1 cellular context compared by ENCODE assay signal in the genomic region with DNA sequence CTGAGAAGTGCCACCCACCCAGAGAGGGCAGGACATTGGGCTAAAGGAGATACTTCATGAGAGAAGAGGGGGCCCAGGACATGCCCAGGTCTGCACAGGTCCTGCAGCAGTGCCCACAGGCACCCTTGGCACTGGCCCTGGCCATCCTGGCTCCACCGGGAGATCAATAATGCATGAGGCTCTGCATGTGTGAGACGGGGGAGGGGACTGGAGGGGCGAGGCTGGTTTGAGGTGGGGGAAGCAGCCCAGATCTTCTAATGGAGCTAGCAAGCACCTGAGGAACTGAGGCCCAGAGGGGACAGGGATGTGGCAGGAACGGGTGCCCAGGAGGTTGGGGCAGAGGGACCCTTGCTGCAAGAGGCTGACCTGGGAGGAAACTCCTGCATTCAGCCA.
TF ChIP-seq lines count a peak whose summit lies in the region.

No MANE protein-coding gene starts in this region.

TF ChIP-seq in HepG2, 621 proteins besides CTCF, POLR2A, EP300 and RAD21:
- TF ChIP-seq ZNF543 (CRISPR knock-in tag; IDR thresholded peaks at IDR 0.05) (0 out of 2 replicates have a peak, but pooled peaks have one; percentile 10), ZNF670 (CRISPR knock-in tag; IDR thresholded peaks at IDR 0.05; ENCODE audit: borderline replicate concordance) (no peak), RXRA (CRISPR knock-in tag; IDR thresholded peaks at IDR 0.05) (no peak), ZNF24 (IDR thresholded peaks at IDR 0.05) (no peak), RORA (CRISPR knock-in tag; IDR thresholded peaks at IDR 0.05) (no peak), ZNF234 (CRISPR knock-in tag; conservative IDR thresholded peaks at IDR 0.05) (no peak), BORCS8-MEF2B (CRISPR knock-in tag; IDR thresholded peaks at IDR 0.05) (no peak), ONECUT2 (CRISPR knock-in tag; IDR thresholded peaks at IDR 0.05) (no peak), ZNF556 (CRISPR knock-in tag; IDR thresholded peaks at IDR 0.05; ENCODE audit: borderline replicate concordance) (no peak)
- TF ChIP-seq, protein P1, sequence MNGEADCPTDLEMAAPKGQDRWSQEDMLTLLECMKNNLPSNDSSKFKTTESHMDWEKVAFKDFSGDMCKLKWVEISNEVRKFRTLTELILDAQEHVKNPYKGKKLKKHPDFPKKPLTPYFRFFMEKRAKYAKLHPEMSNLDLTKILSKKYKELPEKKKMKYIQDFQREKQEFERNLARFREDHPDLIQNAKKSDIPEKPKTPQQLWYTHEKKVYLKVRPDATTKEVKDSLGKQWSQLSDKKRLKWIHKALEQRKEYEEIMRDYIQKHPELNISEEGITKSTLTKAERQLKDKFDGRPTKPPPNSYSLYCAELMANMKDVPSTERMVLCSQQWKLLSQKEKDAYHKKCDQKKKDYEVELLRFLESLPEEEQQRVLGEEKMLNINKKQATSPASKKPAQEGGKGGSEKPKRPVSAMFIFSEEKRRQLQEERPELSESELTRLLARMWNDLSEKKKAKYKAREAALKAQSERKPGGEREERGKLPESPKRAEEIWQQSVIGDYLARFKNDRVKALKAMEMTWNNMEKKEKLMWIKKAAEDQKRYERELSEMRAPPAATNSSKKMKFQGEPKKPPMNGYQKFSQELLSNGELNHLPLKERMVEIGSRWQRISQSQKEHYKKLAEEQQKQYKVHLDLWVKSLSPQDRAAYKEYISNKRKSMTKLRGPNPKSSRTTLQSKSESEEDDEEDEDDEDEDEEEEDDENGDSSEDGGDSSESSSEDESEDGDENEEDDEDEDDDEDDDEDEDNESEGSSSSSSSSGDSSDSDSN (CRISPR knock-in tag; IDR thresholded peaks at IDR 0.05) = no peak
- TF ChIP-seq, protein P2, sequence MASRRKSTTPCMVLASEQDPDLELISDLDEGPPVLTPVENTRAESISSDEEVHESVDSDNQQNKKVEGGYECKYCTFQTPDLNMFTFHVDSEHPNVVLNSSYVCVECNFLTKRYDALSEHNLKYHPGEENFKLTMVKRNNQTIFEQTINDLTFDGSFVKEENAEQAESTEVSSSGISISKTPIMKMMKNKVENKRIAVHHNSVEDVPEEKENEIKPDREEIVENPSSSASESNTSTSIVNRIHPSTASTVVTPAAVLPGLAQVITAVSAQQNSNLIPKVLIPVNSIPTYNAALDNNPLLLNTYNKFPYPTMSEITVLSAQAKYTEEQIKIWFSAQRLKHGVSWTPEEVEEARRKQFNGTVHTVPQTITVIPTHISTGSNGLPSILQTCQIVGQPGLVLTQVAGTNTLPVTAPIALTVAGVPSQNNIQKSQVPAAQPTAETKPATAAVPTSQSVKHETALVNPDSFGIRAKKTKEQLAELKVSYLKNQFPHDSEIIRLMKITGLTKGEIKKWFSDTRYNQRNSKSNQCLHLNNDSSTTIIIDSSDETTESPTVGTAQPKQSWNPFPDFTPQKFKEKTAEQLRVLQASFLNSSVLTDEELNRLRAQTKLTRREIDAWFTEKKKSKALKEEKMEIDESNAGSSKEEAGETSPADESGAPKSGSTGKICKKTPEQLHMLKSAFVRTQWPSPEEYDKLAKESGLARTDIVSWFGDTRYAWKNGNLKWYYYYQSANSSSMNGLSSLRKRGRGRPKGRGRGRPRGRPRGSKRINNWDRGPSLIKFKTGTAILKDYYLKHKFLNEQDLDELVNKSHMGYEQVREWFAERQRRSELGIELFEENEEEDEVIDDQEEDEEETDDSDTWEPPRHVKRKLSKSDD (CRISPR knock-in tag; IDR thresholded peaks at IDR 0.05; ENCODE audit: low read depth) = peak; percentile 27; the same call in 1 of the 2 replicates
- TF ChIP-seq, protein P3, sequence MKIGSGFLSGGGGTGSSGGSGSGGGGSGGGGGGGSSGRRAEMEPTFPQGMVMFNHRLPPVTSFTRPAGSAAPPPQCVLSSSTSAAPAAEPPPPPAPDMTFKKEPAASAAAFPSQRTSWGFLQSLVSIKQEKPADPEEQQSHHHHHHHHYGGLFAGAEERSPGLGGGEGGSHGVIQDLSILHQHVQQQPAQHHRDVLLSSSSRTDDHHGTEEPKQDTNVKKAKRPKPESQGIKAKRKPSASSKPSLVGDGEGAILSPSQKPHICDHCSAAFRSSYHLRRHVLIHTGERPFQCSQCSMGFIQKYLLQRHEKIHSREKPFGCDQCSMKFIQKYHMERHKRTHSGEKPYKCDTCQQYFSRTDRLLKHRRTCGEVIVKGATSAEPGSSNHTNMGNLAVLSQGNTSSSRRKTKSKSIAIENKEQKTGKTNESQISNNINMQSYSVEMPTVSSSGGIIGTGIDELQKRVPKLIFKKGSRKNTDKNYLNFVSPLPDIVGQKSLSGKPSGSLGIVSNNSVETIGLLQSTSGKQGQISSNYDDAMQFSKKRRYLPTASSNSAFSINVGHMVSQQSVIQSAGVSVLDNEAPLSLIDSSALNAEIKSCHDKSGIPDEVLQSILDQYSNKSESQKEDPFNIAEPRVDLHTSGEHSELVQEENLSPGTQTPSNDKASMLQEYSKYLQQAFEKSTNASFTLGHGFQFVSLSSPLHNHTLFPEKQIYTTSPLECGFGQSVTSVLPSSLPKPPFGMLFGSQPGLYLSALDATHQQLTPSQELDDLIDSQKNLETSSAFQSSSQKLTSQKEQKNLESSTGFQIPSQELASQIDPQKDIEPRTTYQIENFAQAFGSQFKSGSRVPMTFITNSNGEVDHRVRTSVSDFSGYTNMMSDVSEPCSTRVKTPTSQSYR (CRISPR knock-in tag; IDR thresholded peaks at IDR 0.05; ENCODE audit: borderline replicate concordance) = peak; percentile 17; the same call in 1 of the 2 replicates
- TF ChIP-seq, protein P4, sequence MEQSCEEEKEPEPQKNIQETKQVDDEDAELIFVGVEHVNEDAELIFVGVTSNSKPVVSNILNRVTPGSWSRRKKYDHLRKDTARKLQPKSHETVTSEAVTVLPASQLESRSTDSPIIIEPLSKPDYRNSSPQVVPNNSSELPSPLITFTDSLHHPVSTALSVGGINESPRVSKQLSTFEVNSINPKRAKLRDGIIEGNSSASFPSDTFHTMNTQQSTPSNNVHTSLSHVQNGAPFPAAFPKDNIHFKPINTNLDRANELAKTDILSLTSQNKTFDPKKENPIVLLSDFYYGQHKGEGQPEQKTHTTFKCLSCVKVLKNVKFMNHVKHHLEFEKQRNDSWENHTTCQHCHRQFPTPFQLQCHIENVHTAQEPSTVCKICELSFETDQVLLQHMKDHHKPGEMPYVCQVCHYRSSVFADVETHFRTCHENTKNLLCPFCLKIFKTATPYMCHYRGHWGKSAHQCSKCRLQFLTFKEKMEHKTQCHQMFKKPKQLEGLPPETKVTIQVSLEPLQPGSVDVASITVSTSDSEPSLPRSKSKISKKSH (CRISPR knock-in tag; IDR thresholded peaks at IDR 0.05; ENCODE audit: borderline replicate concordance) = peak; percentile 6; the same call in 1 of the 2 replicates
